ENCODE assay signal across 7 cellular contexts in genomic region chr7:99928994-99929729, GRCh38.
A peak's percentile ranks its signal among the peaks of the same experiment; 100 is the strongest.
DNase-seq lines count a peak whose midpoint lies in the region; ATAC-seq and TF ChIP-seq lines count a peak whose summit lies in the region.

Gene GJC3 (minus strand): TSS chr7:99929620. CDS start chr7:99929620, 0 bp downstream.

- peak; percentile 49 for DNase-seq in GM10266 (ENCODE audit: extremely low spot score)
- DNase-seq in NCI-H1436 (lab: John Stamatoyannopoulos, UW): peak; percentile 41
- DNase-seq in central memory CD4-positive, alpha-beta T cell: peak; percentile 36
- peak; percentile 43 for DNase-seq in iris pigment epithelial cell (ENCODE audit: low read depth)
- DNase-seq in stimulated activated CD4-positive, alpha-beta T cell treated with anti-CD3 and anti-CD28 coated beads, Interleukin-12 subunit alpha, Interleukin-12 subunit beta, amount 100 ng/mL, for 48 hours (ENCODE audit: low read depth in 2 of 3, low spot score in 1 of 3): peak in 2 of 3 donors; percentile 23 to 30

- peaks cover 32% of the 10 kb centered on the region for H3K27me3 Mint-ChIP-seq in T-helper 1 cell treated with Interleukin-12 subunit alpha and Interleukin-12 subunit beta and Interleukin-4 antibody, amounts not matched to agents 30 μg/mL and 1 μg/mL, for 36 hours (ENCODE audit: low read depth)

- no peaks in the 10 kb centered on the region for H3K36me3 Mint-ChIP-seq in T-helper 1 cell treated with Interleukin-12 subunit alpha and Interleukin-12 subunit beta and Interleukin-4 antibody, amounts not matched to agents 30 μg/mL and 1 μg/mL, for 36 hours (ENCODE audit: low read depth)

- H3K4me1 Mint-ChIP-seq in T-helper 1 cell treated with Interleukin-12 subunit alpha and Interleukin-12 subunit beta and Interleukin-4 antibody, amounts not matched to agents 30 μg/mL and 1 μg/mL, for 36 hours (ENCODE audit: low read depth): peaks cover 20% of the 10 kb centered on the region

- no peak within 1 kb of the TSS for H3K27ac Mint-ChIP-seq in T-helper 1 cell treated with Interleukin-12 subunit alpha and Interleukin-12 subunit beta and Interleukin-4 antibody, amounts not matched to agents 30 μg/mL and 1 μg/mL, for 36 hours

- peak within 1 kb of the TSS; percentile 48 for H3K4me3 Mint-ChIP-seq in T-helper 1 cell treated with Interleukin-12 subunit alpha and Interleukin-12 subunit beta and Interleukin-4 antibody, amounts not matched to agents 30 μg/mL and 1 μg/mL, for 36 hours

- peak; percentile 25 for TF ChIP-seq CTCF in GM10266 (IDR thresholded peaks at IDR 0.05; ENCODE audit: control insufficient read depth, insufficient read depth, low read depth, missing control alignments)

- ATAC-seq in HG02623 (IDR thresholded peaks at IDR 0.05; ENCODE audit: unreplicated experiment): no peak

- H3K9me3 Mint-ChIP-seq in T-helper 1 cell treated with Interleukin-12 subunit alpha and Interleukin-12 subunit beta and Interleukin-4 antibody, amounts not matched to agents 30 μg/mL and 1 μg/mL, for 36 hours: no peaks in the 10 kb centered on the region
